8 cellular contexts compared by ENCODE assay signal in the genomic region with DNA sequence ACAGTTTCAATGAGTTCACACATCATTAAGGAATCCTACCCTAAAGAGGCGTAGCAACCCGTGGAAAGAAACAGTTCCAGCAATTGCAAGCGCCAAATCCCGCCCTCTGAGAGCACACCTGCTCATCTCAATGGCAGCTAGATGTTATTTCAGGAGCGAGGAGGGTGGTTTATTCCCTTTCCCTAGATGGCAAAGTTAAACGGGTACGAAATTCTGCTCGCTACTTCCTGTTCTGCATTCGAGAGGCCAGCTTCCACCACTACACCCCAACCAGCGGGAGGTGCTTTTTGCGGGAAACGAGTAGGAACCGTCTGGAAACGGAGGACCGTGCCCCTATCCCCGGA. TPM values are rescaled to one million over a fixed set of nuclear protein-coding genes. Genes with fewer than 3 reads are reported as not detected.
A peak's percentile ranks its signal among the peaks of the same experiment; 100 is the strongest.
DNase-seq lines count a peak whose midpoint lies in the region; ATAC-seq and TF ChIP-seq lines count a peak whose summit lies in the region.

No MANE protein-coding gene starts in this region.

- peaks cover 39% of the 10 kb centered on the region for H3K4me1 ChIP-seq in lower lobe of right lung
- peaks cover 0 to 38% (median 22%) of the 10 kb centered on the region in 4 donors for H3K4me1 ChIP-seq in tibial artery

- H3K36me3 ChIP-seq in lower lobe of right lung, result peaks cover under 1% of the 10 kb centered on the region
- H3K36me3 ChIP-seq in tibial artery, result no peaks in the 10 kb centered on the region

- peaks cover 5% of the 10 kb centered on the region for H3K36me3 Mint-ChIP-seq in IgD-negative memory B cell

- H3K4me1 Mint-ChIP-seq in IgD-negative memory B cell, result peaks cover 13 to 26% (median 16%) of the 10 kb centered on the region in 3 donors

- CTCF ChIA-PET in RWPE1 (lab: Yijun Ruan, JAX), result no interaction called here

- H3K27ac Mint-ChIP-seq in IgD-negative memory B cell, result peak overlapping the region; percentile 91 to 98 (median 96)

- POLR2A ChIA-PET in RWPE1 (lab: Yijun Ruan, JAX; ENCODE audit: low non-redundant PET), result interaction anchor here (1.2 kb wide), 1 partner anchor 33 kb away, joined by 6 read pairs; a partner anchor contains a TSS

- H3K4me3 ChIP-seq in choroid plexus epithelial cell (ENCODE audit: low read depth, low read length) (peak overlapping the region; percentile 95), lower lobe of right lung (peak overlapping the region; percentile 96), tibial artery (peak overlapping the region; percentile 86 to 97)

- peaks cover 2% of the 10 kb centered on the region for H3K27me3 Mint-ChIP-seq in IgD-negative memory B cell

- H3K9me3 Mint-ChIP-seq in IgD-negative memory B cell, result no peaks in the 10 kb centered on the region

- peak overlapping the region; percentile 98 for H3K27ac ChIP-seq in RWPE1
- H3K27ac ChIP-seq in lower lobe of right lung, result peak overlapping the region; percentile 93
- peak overlapping the region; percentile 93 to 95 for H3K27ac ChIP-seq in tibial artery

- peak overlapping the region; percentile 92 to 99 (median 98) for H3K4me3 Mint-ChIP-seq in IgD-negative memory B cell

- ATAC-seq in GM19372 (IDR thresholded peaks at IDR 0.05; ENCODE audit: low read depth, unreplicated experiment) (peak; percentile 17), lower lobe of right lung (peak; percentile 43 to 59)

- DNase-seq in COR-L47 (lab: John Stamatoyannopoulos, UW) (peak; percentile 51), RWPE1 (ENCODE audit: low spot score) (no peak), choroid plexus epithelial cell (ENCODE audit: low read depth) (peak; percentile 58), lower lobe of right lung (no peak), tibial artery (peak; percentile 42 to 72), NCI-H446 treated with DMSO at 0.1 percent for 48 hours (lab: John Stamatoyannopoulos, UW) (no peak)

- intact Hi-C loops in lower lobe of right lung (cut with DNase I) (no loop called here), tibial artery (cut with DNase I; ENCODE audit: low total_unique reads) (loop anchor here (5.0 kb wide), 1 partner anchor 34 kb away; a partner anchor contains a TSS)

- H3K27me3 ChIP-seq in lower lobe of right lung (ENCODE audit: low read depth) (no peaks in the 10 kb centered on the region), tibial artery (no peaks in the 10 kb centered on the region)

- TF ChIP-seq CTCF in RWPE1 (conservative IDR thresholded peaks at IDR 0.05; ENCODE audit: low read depth) (no peak), choroid plexus epithelial cell (conservative IDR thresholded peaks at IDR 0.05; ENCODE audit: low read depth, low read length) (no peak), lower lobe of right lung (IDR thresholded peaks at IDR 0.05) (no peak), tibial artery (IDR thresholded peaks at IDR 0.05) (no peak)

- H3K9me3 ChIP-seq in lower lobe of right lung (no peaks in the 10 kb centered on the region), tibial artery (no peaks in the 10 kb centered on the region)

RNA-seq across cellular contexts. Expression of a gene that starts 0.6 kb away (rescaled TPM):
- polyA plus RNA-seq in IgD-negative memory B cell, result 123 TPM
- total RNA-seq in lower lobe of right lung, result 102 TPM

RNA-seq across cellular contexts. Expression of a gene that starts 0.8 kb away (rescaled TPM):
- 0.75 TPM for polyA plus RNA-seq in IgD-negative memory B cell
- 1.1 TPM for total RNA-seq in lower lobe of right lung

RNA-seq across cellular contexts. Expression of a gene that starts 32.7 kb away (rescaled TPM):
- 10.5 TPM for polyA plus RNA-seq in IgD-negative memory B cell
- 3.0 TPM for total RNA-seq in lower lobe of right lung

RNA-seq across cellular contexts. Expression of a gene that starts 33.3 kb away (rescaled TPM):
- polyA plus RNA-seq in IgD-negative memory B cell, result 31.1 TPM
- 18.9 TPM for total RNA-seq in lower lobe of right lung

RNA-seq across cellular contexts. Expression of a gene that starts 51.2 kb away (rescaled TPM):
- polyA plus RNA-seq in IgD-negative memory B cell, result 1,315 TPM
- 276 TPM for total RNA-seq in lower lobe of right lung

Comparison
In these comparisons a context has a peak if more than half of its experiments do, and no peak if none do; other contexts are left out.
1. DNase-seq: peak in COR-L47 (single experiment), choroid plexus epithelial cell (single experiment) and tibial artery (2 of 2); none in RWPE1 (single experiment), lower lobe of right lung (single experiment) and NCI-H446 treated with DMSO at 0.1 percent for 48 hours (single experiment).
2. Peak in every context shown above with its lines, with median percentiles within 50 percentile points of each other: H3K27ac ChIP-seq and H3K4me3 ChIP-seq.